In the genomic region with DNA sequence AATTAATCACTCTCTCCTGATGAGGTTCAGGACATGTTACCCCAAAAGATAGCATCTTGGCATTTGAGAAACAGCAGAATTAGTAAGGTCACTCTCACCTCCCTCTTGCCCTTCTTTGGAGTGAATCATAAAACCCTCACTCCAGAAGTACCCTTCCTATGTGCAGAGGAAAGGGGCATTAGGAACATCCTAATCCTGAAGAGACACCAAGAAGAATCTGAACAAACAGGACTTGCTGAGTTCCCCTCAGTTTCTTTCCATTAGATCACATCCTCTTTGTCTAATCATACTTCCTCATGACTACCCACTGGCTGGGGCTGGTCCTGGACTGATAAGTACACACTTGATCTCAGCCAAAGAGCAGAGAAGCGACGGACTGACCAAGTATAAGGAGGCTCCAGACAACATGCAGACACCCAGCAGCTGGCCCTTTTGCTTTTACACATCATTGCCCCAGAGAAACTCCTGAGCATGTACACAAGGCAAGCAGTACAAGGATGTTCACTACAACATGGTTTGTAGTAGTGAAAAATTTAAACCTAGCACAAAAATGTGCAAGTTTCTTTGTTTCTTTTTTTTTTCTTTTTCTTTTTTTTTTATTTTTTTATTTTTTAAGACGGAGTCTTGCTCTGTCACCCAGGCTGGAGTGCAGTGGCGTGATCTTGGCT, we compare ENCODE assay signal across 2 cellular contexts.
A peak's percentile ranks its signal among the peaks of the same experiment; 100 is the strongest.
TF ChIP-seq lines count a peak whose summit lies in the region.

No MANE protein-coding gene starts in this region.

TF ChIP-seq in liver, 16 proteins besides CTCF, POLR2A, EP300 and RAD21:
- no peak for TF ChIP-seq RXRA (IDR thresholded peaks at IDR 0.05)
- TF ChIP-seq EGR1 (IDR thresholded peaks at IDR 0.05; ENCODE audit: low read depth in 2 of 2): no peak
- no peak for TF ChIP-seq FOXA2 (IDR thresholded peaks at IDR 0.05)
- no peak for TF ChIP-seq JUND (IDR thresholded peaks at IDR 0.05)
- TF ChIP-seq SP1 (IDR thresholded peaks at IDR 0.05): peak; percentile 26
- peak; percentile 18 for TF ChIP-seq TAF1 (conservative IDR thresholded peaks at IDR 0.05)
- TF ChIP-seq, protein P1, sequence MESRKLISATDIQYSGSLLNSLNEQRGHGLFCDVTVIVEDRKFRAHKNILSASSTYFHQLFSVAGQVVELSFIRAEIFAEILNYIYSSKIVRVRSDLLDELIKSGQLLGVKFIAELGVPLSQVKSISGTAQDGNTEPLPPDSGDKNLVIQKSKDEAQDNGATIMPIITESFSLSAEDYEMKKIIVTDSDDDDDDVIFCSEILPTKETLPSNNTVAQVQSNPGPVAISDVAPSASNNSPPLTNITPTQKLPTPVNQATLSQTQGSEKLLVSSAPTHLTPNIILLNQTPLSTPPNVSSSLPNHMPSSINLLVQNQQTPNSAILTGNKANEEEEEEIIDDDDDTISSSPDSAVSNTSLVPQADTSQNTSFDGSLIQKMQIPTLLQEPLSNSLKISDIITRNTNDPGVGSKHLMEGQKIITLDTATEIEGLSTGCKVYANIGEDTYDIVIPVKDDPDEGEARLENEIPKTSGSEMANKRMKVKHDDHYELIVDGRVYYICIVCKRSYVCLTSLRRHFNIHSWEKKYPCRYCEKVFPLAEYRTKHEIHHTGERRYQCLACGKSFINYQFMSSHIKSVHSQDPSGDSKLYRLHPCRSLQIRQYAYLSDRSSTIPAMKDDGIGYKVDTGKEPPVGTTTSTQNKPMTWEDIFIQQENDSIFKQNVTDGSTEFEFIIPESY (IDR thresholded peaks at IDR 0.05): no peak
- TF ChIP-seq, protein P2, sequence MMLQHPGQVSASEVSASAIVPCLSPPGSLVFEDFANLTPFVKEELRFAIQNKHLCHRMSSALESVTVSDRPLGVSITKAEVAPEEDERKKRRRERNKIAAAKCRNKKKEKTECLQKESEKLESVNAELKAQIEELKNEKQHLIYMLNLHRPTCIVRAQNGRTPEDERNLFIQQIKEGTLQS (IDR thresholded peaks at IDR 0.05): no peak
- no peak for TF ChIP-seq YY1 (IDR thresholded peaks at IDR 0.05)

TF ChIP-seq in HepG2, 621 proteins besides CTCF, POLR2A, EP300 and RAD21:
- TF ChIP-seq, protein P3, sequence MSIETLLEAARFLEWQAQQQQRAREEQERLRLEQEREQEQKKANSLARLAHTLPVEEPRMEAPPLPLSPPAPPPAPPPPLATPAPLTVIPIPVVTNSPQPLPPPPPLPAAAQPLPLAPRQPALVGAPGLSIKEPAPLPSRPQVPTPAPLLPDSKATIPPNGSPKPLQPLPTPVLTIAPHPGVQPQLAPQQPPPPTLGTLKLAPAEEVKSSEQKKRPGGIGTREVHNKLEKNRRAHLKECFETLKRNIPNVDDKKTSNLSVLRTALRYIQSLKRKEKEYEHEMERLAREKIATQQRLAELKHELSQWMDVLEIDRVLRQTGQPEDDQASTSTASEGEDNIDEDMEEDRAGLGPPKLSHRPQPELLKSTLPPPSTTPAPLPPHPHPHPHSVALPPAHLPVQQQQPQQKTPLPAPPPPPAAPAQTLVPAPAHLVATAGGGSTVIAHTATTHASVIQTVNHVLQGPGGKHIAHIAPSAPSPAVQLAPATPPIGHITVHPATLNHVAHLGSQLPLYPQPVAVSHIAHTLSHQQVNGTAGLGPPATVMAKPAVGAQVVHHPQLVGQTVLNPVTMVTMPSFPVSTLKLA (IDR thresholded peaks at IDR 0.05): no peak
- TF ChIP-seq JUNB (CRISPR knock-in tag; IDR thresholded peaks at IDR 0.05; ENCODE audit: borderline replicate concordance) (no peak), ZNF543 (CRISPR knock-in tag; IDR thresholded peaks at IDR 0.05) (no peak), ZSCAN22 (CRISPR knock-in tag; IDR thresholded peaks at IDR 0.05) (no peak), ZNF44 (CRISPR knock-in tag; IDR thresholded peaks at IDR 0.05) (no peak), PLRG1 (conservative IDR thresholded peaks at IDR 0.05) (no peak), GFI1 (CRISPR knock-in tag; IDR thresholded peaks at IDR 0.05; ENCODE audit: borderline replicate concordance) (no peak), ZBTB8A (CRISPR knock-in tag; IDR thresholded peaks at IDR 0.05; ENCODE audit: borderline replicate concordance, low read depth) (no peak), IRF2 (CRISPR knock-in tag; IDR thresholded peaks at IDR 0.05) (no peak), TBX3 (IDR thresholded peaks at IDR 0.05; ENCODE audit: borderline replicate concordance) (no peak), ZNF350 (CRISPR knock-in tag; IDR thresholded peaks at IDR 0.05; ENCODE audit: borderline replicate concordance, low read depth) (no peak), NKX3-1 (CRISPR knock-in tag; IDR thresholded peaks at IDR 0.05) (no peak)
- TF ChIP-seq, protein P4, sequence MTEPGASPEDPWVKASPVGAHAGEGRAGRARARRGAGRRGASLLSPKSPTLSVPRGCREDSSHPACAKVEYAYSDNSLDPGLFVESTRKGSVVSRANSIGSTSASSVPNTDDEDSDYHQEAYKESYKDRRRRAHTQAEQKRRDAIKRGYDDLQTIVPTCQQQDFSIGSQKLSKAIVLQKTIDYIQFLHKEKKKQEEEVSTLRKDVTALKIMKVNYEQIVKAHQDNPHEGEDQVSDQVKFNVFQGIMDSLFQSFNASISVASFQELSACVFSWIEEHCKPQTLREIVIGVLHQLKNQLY (CRISPR knock-in tag; IDR thresholded peaks at IDR 0.05): no peak
- TF ChIP-seq, protein P5, sequence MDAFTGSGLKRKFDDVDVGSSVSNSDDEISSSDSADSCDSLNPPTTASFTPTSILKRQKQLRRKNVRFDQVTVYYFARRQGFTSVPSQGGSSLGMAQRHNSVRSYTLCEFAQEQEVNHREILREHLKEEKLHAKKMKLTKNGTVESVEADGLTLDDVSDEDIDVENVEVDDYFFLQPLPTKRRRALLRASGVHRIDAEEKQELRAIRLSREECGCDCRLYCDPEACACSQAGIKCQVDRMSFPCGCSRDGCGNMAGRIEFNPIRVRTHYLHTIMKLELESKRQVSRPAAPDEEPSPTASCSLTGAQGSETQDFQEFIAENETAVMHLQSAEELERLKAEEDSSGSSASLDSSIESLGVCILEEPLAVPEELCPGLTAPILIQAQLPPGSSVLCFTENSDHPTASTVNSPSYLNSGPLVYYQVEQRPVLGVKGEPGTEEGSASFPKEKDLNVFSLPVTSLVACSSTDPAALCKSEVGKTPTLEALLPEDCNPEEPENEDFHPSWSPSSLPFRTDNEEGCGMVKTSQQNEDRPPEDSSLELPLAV (CRISPR knock-in tag; conservative IDR thresholded peaks at IDR 0.05; ENCODE audit: low read depth): no peak
- TF ChIP-seq, protein P6, sequence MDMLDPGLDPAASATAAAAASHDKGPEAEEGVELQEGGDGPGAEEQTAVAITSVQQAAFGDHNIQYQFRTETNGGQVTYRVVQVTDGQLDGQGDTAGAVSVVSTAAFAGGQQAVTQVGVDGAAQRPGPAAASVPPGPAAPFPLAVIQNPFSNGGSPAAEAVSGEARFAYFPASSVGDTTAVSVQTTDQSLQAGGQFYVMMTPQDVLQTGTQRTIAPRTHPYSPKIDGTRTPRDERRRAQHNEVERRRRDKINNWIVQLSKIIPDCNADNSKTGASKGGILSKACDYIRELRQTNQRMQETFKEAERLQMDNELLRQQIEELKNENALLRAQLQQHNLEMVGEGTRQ (IDR thresholded peaks at IDR 0.05; ENCODE audit: low read depth, low read length): no peak
- TF ChIP-seq, protein P6 (CRISPR knock-in tag; IDR thresholded peaks at IDR 0.05; ENCODE audit: borderline replicate concordance): no peak
- TF ChIP-seq, protein P7, sequence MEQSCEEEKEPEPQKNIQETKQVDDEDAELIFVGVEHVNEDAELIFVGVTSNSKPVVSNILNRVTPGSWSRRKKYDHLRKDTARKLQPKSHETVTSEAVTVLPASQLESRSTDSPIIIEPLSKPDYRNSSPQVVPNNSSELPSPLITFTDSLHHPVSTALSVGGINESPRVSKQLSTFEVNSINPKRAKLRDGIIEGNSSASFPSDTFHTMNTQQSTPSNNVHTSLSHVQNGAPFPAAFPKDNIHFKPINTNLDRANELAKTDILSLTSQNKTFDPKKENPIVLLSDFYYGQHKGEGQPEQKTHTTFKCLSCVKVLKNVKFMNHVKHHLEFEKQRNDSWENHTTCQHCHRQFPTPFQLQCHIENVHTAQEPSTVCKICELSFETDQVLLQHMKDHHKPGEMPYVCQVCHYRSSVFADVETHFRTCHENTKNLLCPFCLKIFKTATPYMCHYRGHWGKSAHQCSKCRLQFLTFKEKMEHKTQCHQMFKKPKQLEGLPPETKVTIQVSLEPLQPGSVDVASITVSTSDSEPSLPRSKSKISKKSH (CRISPR knock-in tag; IDR thresholded peaks at IDR 0.05; ENCODE audit: borderline replicate concordance): no peak
- TF ChIP-seq, protein P8, sequence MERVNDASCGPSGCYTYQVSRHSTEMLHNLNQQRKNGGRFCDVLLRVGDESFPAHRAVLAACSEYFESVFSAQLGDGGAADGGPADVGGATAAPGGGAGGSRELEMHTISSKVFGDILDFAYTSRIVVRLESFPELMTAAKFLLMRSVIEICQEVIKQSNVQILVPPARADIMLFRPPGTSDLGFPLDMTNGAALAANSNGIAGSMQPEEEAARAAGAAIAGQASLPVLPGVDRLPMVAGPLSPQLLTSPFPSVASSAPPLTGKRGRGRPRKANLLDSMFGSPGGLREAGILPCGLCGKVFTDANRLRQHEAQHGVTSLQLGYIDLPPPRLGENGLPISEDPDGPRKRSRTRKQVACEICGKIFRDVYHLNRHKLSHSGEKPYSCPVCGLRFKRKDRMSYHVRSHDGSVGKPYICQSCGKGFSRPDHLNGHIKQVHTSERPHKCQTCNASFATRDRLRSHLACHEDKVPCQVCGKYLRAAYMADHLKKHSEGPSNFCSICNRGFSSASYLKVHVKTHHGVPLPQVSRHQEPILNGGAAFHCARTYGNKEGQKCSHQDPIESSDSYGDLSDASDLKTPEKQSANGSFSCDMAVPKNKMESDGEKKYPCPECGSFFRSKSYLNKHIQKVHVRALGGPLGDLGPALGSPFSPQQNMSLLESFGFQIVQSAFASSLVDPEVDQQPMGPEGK (CRISPR knock-in tag; IDR thresholded peaks at IDR 0.05): no peak
- TF ChIP-seq, protein P9, sequence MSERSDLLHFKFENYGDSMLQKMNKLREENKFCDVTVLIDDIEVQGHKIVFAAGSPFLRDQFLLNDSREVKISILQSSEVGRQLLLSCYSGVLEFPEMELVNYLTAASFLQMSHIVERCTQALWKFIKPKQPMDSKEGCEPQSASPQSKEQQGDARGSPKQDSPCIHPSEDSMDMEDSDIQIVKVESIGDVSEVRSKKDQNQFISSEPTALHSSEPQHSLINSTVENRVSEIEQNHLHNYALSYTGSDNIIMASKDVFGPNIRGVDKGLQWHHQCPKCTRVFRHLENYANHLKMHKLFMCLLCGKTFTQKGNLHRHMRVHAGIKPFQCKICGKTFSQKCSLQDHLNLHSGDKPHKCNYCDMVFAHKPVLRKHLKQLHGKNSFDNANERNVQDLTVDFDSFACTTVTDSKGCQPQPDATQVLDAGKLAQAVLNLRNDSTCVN (CRISPR knock-in tag; IDR thresholded peaks at IDR 0.05; ENCODE audit: borderline replicate concordance): no peak
